18 cellular contexts compared by ENCODE assay signal in genomic region chr11:128195756-128196155, GRCh38.
DNase-seq lines count a peak whose midpoint lies in the region; ATAC-seq and TF ChIP-seq lines count a peak whose summit lies in the region.
"Had no signal": no experiment of that assay in that cellular context is flagged by ENCODE, and none has a peak within 500 bp of the region (broad histone marks: within the 10 kb centered on the region; RNA-seq: fewer than 3 reads in every experiment).

No MANE protein-coding gene starts in this region.

- H3K27me3 ChIP-seq in BLaER1 treated with 17β-estradiol and CSF1 and Interleukin-3, amounts not matched to agents 10 nM and 100 nM = no peaks in the 10 kb centered on the region
- H3K27me3 ChIP-seq in GM23248 (replicated peaks; ENCODE audit: insufficient read depth) = no peaks in the 10 kb centered on the region
- H3K27me3 ChIP-seq in psoas muscle (ENCODE audit: insufficient read depth in 3 of 3, low read length in 2 of 3) = no peaks in the 10 kb centered on the region

- H3K27ac ChIP-seq in BLaER1 treated with 17β-estradiol and CSF1 and Interleukin-3, amounts not matched to agents 10 nM and 100 nM = peak overlapping the region in 9 of 11 experiments; percentile 8 to 80 (median 77); a peak in 16 of 22 replicates
- peak overlapping the region; percentile 42 for H3K27ac ChIP-seq in GM23248
- H3K27ac ChIP-seq in psoas muscle = no peak overlapping the region

- DNase-seq in GM23248 (peak; percentile 46), fibroblast of mammary gland (ENCODE audit: low read depth) (peak; percentile 45), NCI-H2196 treated with DMSO at 0.1 percent for 48 hours (lab: John Stamatoyannopoulos, UW; ENCODE audit: unreplicated experiment) (no peak), psoas muscle (no peak), activated gamma-delta T cell treated with Interleukin-2 at 50 U/mL for 16 hours (no peak)
- no peak for DNase-seq in activated T-helper 1 cell treated with anti-CD3 and anti-CD28 coated beads, Interleukin-12 subunit alpha, Interleukin-12 subunit beta, Interleukin-2, Interleukin-4 antibody, amounts not matched to agents 30 ng/mL and 10 ng/mL and 1 ng/mL, durations not matched to agents 14 hours and 24 hours and 36 hours (ENCODE audit: low spot score)
- DNase-seq: H7, HFFc6, NCI-H1048, NCI-H1436 treated with DMSO at 0.1 percent for 48 hours, NCI-H2029 treated with DMSO at 0.1 percent for 48 hours, NCI-H2171 treated with DMSO at 0.1 percent for 48 hours, NCI-H748 treated with DMSO at 0.1 percent for 48 hours, OCI-M1, RPMI8226 had no signal

- H3K36me3 Mint-ChIP-seq in activated T-helper 1 cell treated with anti-CD3 and anti-CD28 coated beads, Interleukin-12 subunit alpha, Interleukin-12 subunit beta, Interleukin-2, Interleukin-4 antibody, amounts not matched to agents 30 ng/mL and 10 ng/mL and 1 ng/mL, durations not matched to agents 14 hours and 24 hours and 36 hours (ENCODE audit: low read depth) = no peaks in the 10 kb centered on the region
- H3K36me3 Mint-ChIP-seq: CD14-positive monocyte had no signal

- peaks cover 2% of the 10 kb centered on the region for H3K27me3 Mint-ChIP-seq in activated T-helper 1 cell treated with anti-CD3 and anti-CD28 coated beads, Interleukin-12 subunit alpha, Interleukin-12 subunit beta, Interleukin-2, Interleukin-4 antibody, amounts not matched to agents 30 ng/mL and 10 ng/mL and 1 ng/mL, durations not matched to agents 14 hours and 24 hours and 36 hours (ENCODE audit: insufficient read depth)

- peak overlapping the region in 6 of 11 experiments; percentile 44 to 62 (median 56); a peak in 9 of 22 replicates for H3K9ac ChIP-seq in BLaER1 treated with 17β-estradiol and CSF1 and Interleukin-3, amounts not matched to agents 10 nM and 100 nM
- no peak overlapping the region for H3K9ac ChIP-seq in GM23248

- no peaks in the 10 kb centered on the region for H4K20me1 ChIP-seq in BLaER1 treated with 17β-estradiol and CSF1 and Interleukin-3, amounts not matched to agents 10 nM and 100 nM
- H4K20me1 ChIP-seq in GM23248 (ENCODE audit: insufficient read depth) = no peaks in the 10 kb centered on the region

- intact Hi-C loops in activated T-helper 1 cell treated with anti-CD3 and anti-CD28 coated beads, Interleukin-12 subunit alpha, Interleukin-12 subunit beta, Interleukin-2, Interleukin-4 antibody, amounts not matched to agents 30 ng/mL and 10 ng/mL and 1 ng/mL, durations not matched to agents 14 hours and 24 hours and 36 hours (cut with micrococcal nuclease) = loop anchor here (1.0 kb wide), 3 partner anchors 32 to 156 kb away; no protein-coding TSS in a partner anchor
- intact Hi-C loops in psoas muscle (cut with DNase I) = no loop called here

- H2AFZ ChIP-seq in GM23248 = no peak overlapping the region

- H3K36me3 ChIP-seq in BLaER1 treated with 17β-estradiol and CSF1 and Interleukin-3, amounts not matched to agents 10 nM and 100 nM = no peaks in the 10 kb centered on the region
- H3K36me3 ChIP-seq in GM23248 (ENCODE audit: low read depth) = no peaks in the 10 kb centered on the region
- H3K36me3 ChIP-seq in psoas muscle (ENCODE audit: insufficient read depth in 1 of 2, low read depth in 1 of 2) = no peaks in the 10 kb centered on the region

- H3K79me2 ChIP-seq in GM23248 (ENCODE audit: insufficient read depth) = no peaks in the 10 kb centered on the region

- no peak overlapping the region for H3K4me3 ChIP-seq in BLaER1 treated with 17β-estradiol and CSF1 and Interleukin-3, amounts not matched to agents 10 nM and 100 nM
- H3K4me3 ChIP-seq in GM23248 (no peak overlapping the region), fibroblast of mammary gland (ENCODE audit: control insufficient read depth, low read depth, low read length) (no peak overlapping the region), psoas muscle (no peak overlapping the region)

- peak overlapping the region; percentile 53 for H3K27ac Mint-ChIP-seq in activated T-helper 1 cell treated with anti-CD3 and anti-CD28 coated beads, Interleukin-12 subunit alpha, Interleukin-12 subunit beta, Interleukin-2, Interleukin-4 antibody, amounts not matched to agents 30 ng/mL and 10 ng/mL and 1 ng/mL, durations not matched to agents 14 hours and 24 hours and 36 hours
- H3K27ac Mint-ChIP-seq: HFFc6 had no signal

- peak overlapping the region; percentile 16 to 80 (median 67); a peak in 17 of 22 replicates for H3K4me2 ChIP-seq in BLaER1 treated with 17β-estradiol and CSF1 and Interleukin-3, amounts not matched to agents 10 nM and 100 nM
- peak overlapping the region; percentile 58 for H3K4me2 ChIP-seq in GM23248 (ENCODE audit: unreplicated experiment)

- TF ChIP-seq CTCF in fibroblast of mammary gland (conservative IDR thresholded peaks at IDR 0.05; ENCODE audit: control insufficient read depth, insufficient read depth, low read depth, low read length) = no peak
- TF ChIP-seq CTCF in psoas muscle (IDR thresholded peaks at IDR 0.05) = no peak

- peaks cover 42% of the 10 kb centered on the region for H3K4me1 Mint-ChIP-seq in activated T-helper 1 cell treated with anti-CD3 and anti-CD28 coated beads, Interleukin-12 subunit alpha, Interleukin-12 subunit beta, Interleukin-2, Interleukin-4 antibody, amounts not matched to agents 30 ng/mL and 10 ng/mL and 1 ng/mL, durations not matched to agents 14 hours and 24 hours and 36 hours (ENCODE audit: low read depth)

- in situ Hi-C loops in GM23248 (cut with MboI) = no loop called here

- 10 to 19% methylated on average over 1 of the region's 1 CpG for WGBS in GM23248 (ENCODE audit: low coverage in 1 of 2, low lambda C conversion rate in 2 of 2, missing lambda C conversion rate in 2 of 2), 2 experiments
- WGBS in psoas muscle, 3 donors = 79 to 87% (median 82%) methylated on average over 1 of the region's 1 CpG

- H3F3A ChIP-seq in GM23248 (ENCODE audit: insufficient read depth) = peaks cover 29% of the 10 kb centered on the region

- no peak for ATAC-seq in HG03439 (IDR thresholded peaks at IDR 0.05; ENCODE audit: unreplicated experiment)
- ATAC-seq in psoas muscle = no peak

- H3K9me2 ChIP-seq in GM23248 (ENCODE audit: insufficient read depth) = no peaks in the 10 kb centered on the region

- no peaks in the 10 kb centered on the region for H3K9me3 Mint-ChIP-seq in activated T-helper 1 cell treated with anti-CD3 and anti-CD28 coated beads, Interleukin-12 subunit alpha, Interleukin-12 subunit beta, Interleukin-2, Interleukin-4 antibody, amounts not matched to agents 30 ng/mL and 10 ng/mL and 1 ng/mL, durations not matched to agents 14 hours and 24 hours and 36 hours
- H3K9me3 Mint-ChIP-seq: CD14-positive monocyte, HFFc6 had no signal

- peaks cover 29 to 49% (median 33%) of the 10 kb centered on the region in 10 experiments for H3K4me1 ChIP-seq in BLaER1 treated with 17β-estradiol and CSF1 and Interleukin-3, amounts not matched to agents 10 nM and 100 nM
- H3K4me1 ChIP-seq in GM23248 (ENCODE audit: insufficient read depth) = peaks cover 35% of the 10 kb centered on the region
- H3K4me1 ChIP-seq in psoas muscle = peaks cover 4% of the 10 kb centered on the region

- H3K4me3 Mint-ChIP-seq in activated T-helper 1 cell treated with anti-CD3 and anti-CD28 coated beads, Interleukin-12 subunit alpha, Interleukin-12 subunit beta, Interleukin-2, Interleukin-4 antibody, amounts not matched to agents 30 ng/mL and 10 ng/mL and 1 ng/mL, durations not matched to agents 14 hours and 24 hours and 36 hours = no peak overlapping the region
- H3K4me3 Mint-ChIP-seq: HFFc6 had no signal

- no peaks in the 10 kb centered on the region for H3K9me3 ChIP-seq in BLaER1 treated with 17β-estradiol and CSF1 and Interleukin-3, amounts not matched to agents 10 nM and 100 nM (replicated peaks in 1 of 11)
- H3K9me3 ChIP-seq in GM23248 (ENCODE audit: low read depth) (no peaks in the 10 kb centered on the region), psoas muscle (no peaks in the 10 kb centered on the region)

Comparison
In these comparisons a context has a peak if more than half of its experiments do, and no peak if none do; other contexts are left out.
1. DNase-seq: peak in GM23248 (single experiment) and fibroblast of mammary gland (single experiment); none in activated T-helper 1 cell treated with anti-CD3 and anti-CD28 coated beads, Interleukin-12 subunit alpha, Interleukin-12 subunit beta, Interleukin-2, Interleukin-4 antibody, amounts not matched to agents 30 ng/mL and 10 ng/mL and 1 ng/mL, durations not matched to agents 14 hours and 24 hours and 36 hours (single experiment), NCI-H2196 treated with DMSO at 0.1 percent for 48 hours (single experiment), psoas muscle (0 of 2) and activated gamma-delta T cell treated with Interleukin-2 at 50 U/mL for 16 hours (single experiment).